In genomic region chr7:117871778-117872538, GRCh38 we compare ENCODE assay signal across 8 cellular contexts. TPM values are rescaled to one million over a fixed set of nuclear protein-coding genes. Genes with fewer than 3 reads are reported as not detected.
DNase-seq lines count a peak whose midpoint lies in the region; ATAC-seq, FAIRE-seq and TF ChIP-seq lines count a peak whose summit lies in the region.

No MANE protein-coding gene starts in this region.

- no peaks in the 10 kb centered on the region for H3K9me3 Mint-ChIP-seq in nephron progenitor cell

- H3K79me2 ChIP-seq in Karpas-422 (ENCODE audit: low read length): no peaks in the 10 kb centered on the region

- no peaks in the 10 kb centered on the region for H3K27me3 ChIP-seq in Karpas-422 (ENCODE audit: low read length)

- no peak for TF ChIP-seq CTCF in fibroblast of pulmonary artery (IDR thresholded peaks at IDR 0.05; ENCODE audit: low read length, missing control alignments)
- TF ChIP-seq CTCF in nephron progenitor cell (IDR thresholded peaks at IDR 0.05): no peak

- H3K27ac ChIP-seq in Karpas-422 (ENCODE audit: low read length): no peak overlapping the region

- no peaks in the 10 kb centered on the region for H3K36me3 Mint-ChIP-seq in nephron progenitor cell (ENCODE audit: low read depth)

- no peaks in the 10 kb centered on the region; the same call in 1 of the 2 replicates for H3K9me2 ChIP-seq in Karpas-422 (replicated peaks; ENCODE audit: insufficient read depth, low read length)

- no peaks in the 10 kb centered on the region for H4K20me1 ChIP-seq in Karpas-422 (ENCODE audit: insufficient read depth, low read depth, low read length)

- H3K4me3 ChIP-seq in fibroblast of pulmonary artery (replicated peaks; ENCODE audit: low read depth, low read length) (peak overlapping the region; percentile 50), Karpas-422 (ENCODE audit: low read length) (no peak overlapping the region)

- no peaks in the 10 kb centered on the region for H3K27me3 Mint-ChIP-seq in nephron progenitor cell (ENCODE audit: low read depth, poor library complexity)

- H3K4me2 ChIP-seq in Karpas-422 (ENCODE audit: low read depth, low read length, poor library complexity, severe bottlenecking): no peak overlapping the region

- H2AFZ ChIP-seq in Karpas-422 (ENCODE audit: low read length): no peak overlapping the region

- peak overlapping the region; percentile 71 for H3K27ac Mint-ChIP-seq in nephron progenitor cell

- ATAC-seq in HG02970 (IDR thresholded peaks at IDR 0.05; ENCODE audit: low FRiP score, unreplicated experiment): no peak

- no peak overlapping the region for H3K9ac ChIP-seq in Karpas-422 (ENCODE audit: low read length)

- H3K4me1 Mint-ChIP-seq in nephron progenitor cell: peaks cover 83% of the 10 kb centered on the region

- H3K4me3 Mint-ChIP-seq in nephron progenitor cell: peak overlapping the region; percentile 91

- FAIRE-seq in RCC 7860 (lab: Jason Lieb, UNC): no peak

- H3K36me3 ChIP-seq in Karpas-422 (ENCODE audit: insufficient read depth, low read length): no peaks in the 10 kb centered on the region

- DNase-seq in CD1c-positive myeloid dendritic cell (ENCODE audit: extremely low spot score) (peak; percentile 33), NCI-H69 (lab: John Stamatoyannopoulos, UW) (peak; percentile 52), fibroblast of pulmonary artery (ENCODE audit: low read depth) (no peak), nephron progenitor cell (peak; percentile 51), RCC 7860 (ENCODE audit: low spot score) (no peak), Karpas-422 (no peak)
- no peak for DNase-seq in activated CD4-positive, CD25-positive, alpha-beta regulatory T cell treated with anti-CD3 and anti-CD28 coated beads, Interleukin-2, amount 50 U/mL, for 72 hours

- H3K9me3 ChIP-seq in Karpas-422 (ENCODE audit: low read length): no peaks in the 10 kb centered on the region

- no peaks in the 10 kb centered on the region for H3K4me1 ChIP-seq in Karpas-422 (ENCODE audit: low read length)

RNA-seq across cellular contexts. Expression of gene CTTNBP2, which starts 1.3 kb away (rescaled TPM):
- total RNA-seq in Karpas-422 (2014; rRNA removed; shearing (Covaris generic); ENCODE audit: low replicate concordance): not detected in 2 replicates

Comparison
In these comparisons a context has a peak if more than half of its experiments do, and no peak if none do; other contexts are left out.
1. DNase-seq: peak in CD1c-positive myeloid dendritic cell (single experiment), NCI-H69 (single experiment) and nephron progenitor cell (single experiment); none in fibroblast of pulmonary artery (single experiment), RCC 7860 (single experiment), activated CD4-positive, CD25-positive, alpha-beta regulatory T cell treated with anti-CD3 and anti-CD28 coated beads, Interleukin-2, amount 50 U/mL, for 72 hours (single experiment) and Karpas-422 (single experiment).